15 cellular contexts compared by ENCODE assay signal in genomic region chr14:101253948-101254347, GRCh38.
A peak's percentile ranks its signal among the peaks of the same experiment; 100 is the strongest.
DNase-seq lines count a peak whose midpoint lies in the region; ATAC-seq and TF ChIP-seq lines count a peak whose summit lies in the region.
"Had no signal": no experiment of that assay in that cellular context is flagged by ENCODE, and none has a peak within 500 bp of the region (broad histone marks: within the 10 kb centered on the region; RNA-seq: fewer than 3 reads in every experiment).

No MANE protein-coding gene starts in this region.

- ATAC-seq in activated T-cell treated with anti-CD3 and anti-CD28 coated beads, Interleukin-2, amount 50 U/mL, for 4 hours = no peak
- ATAC-seq: A549; CD8-positive, alpha-beta T cell; GM23338 had no signal

- H3K4me3 Mint-ChIP-seq in activated T-cell treated with anti-CD3 and anti-CD28 coated beads, Interleukin-2, amount 50 U/mL, for 4 hours = no peak overlapping the region
- H3K4me3 Mint-ChIP-seq: CD14-positive monocyte; CD8-positive, alpha-beta T cell; GM23338; H9 had no signal

- 87 to 91% methylated on average over 5 of the region's 5 CpGs for WGBS in testis, 2 donors

- H3K27ac ChIP-seq in testis = peak overlapping the region; percentile 19 to 83
- H3K27ac ChIP-seq: A549 had no signal

- no peaks in the 10 kb centered on the region for H3K9me3 ChIP-seq in testis
- H3K9me3 ChIP-seq: A549 had no signal

- intact Hi-C loops in testis (cut with DNase I; ENCODE audit: low total_unique reads) = no loop called here

- H3K4me1 Mint-ChIP-seq in activated T-cell treated with anti-CD3 and anti-CD28 coated beads, Interleukin-2, amount 50 U/mL, for 4 hours (ENCODE audit: low read depth) = no peaks in the 10 kb centered on the region
- H3K4me1 Mint-ChIP-seq: CD14-positive monocyte, GM23338 had no signal

- H3K36me3 Mint-ChIP-seq in activated T-cell treated with anti-CD3 and anti-CD28 coated beads, Interleukin-2, amount 50 U/mL, for 4 hours (ENCODE audit: insufficient read depth) = no peaks in the 10 kb centered on the region
- H3K36me3 Mint-ChIP-seq: CD14-positive monocyte; CD8-positive, alpha-beta T cell had no signal

- TF ChIP-seq POLR2A in testis (IDR thresholded peaks at IDR 0.05) = no peak

- H3K4me1 ChIP-seq in testis = peaks cover 17% of the 10 kb centered on the region
- H3K4me1 ChIP-seq: A549 had no signal

- H3K4me3 ChIP-seq in H7 (ENCODE audit: insufficient read depth, low read depth, low read length) (no peak overlapping the region), testis (no peak overlapping the region)
- H3K4me3 ChIP-seq: A549, GM23338 had no signal

- H3K27me3 Mint-ChIP-seq in activated T-cell treated with anti-CD3 and anti-CD28 coated beads, Interleukin-2, amount 50 U/mL, for 4 hours (ENCODE audit: low read depth) = peaks cover 12% of the 10 kb centered on the region

- H3K9me3 Mint-ChIP-seq in activated T-cell treated with anti-CD3 and anti-CD28 coated beads, Interleukin-2, amount 50 U/mL, for 4 hours = no peaks in the 10 kb centered on the region
- H3K9me3 Mint-ChIP-seq: CD8-positive, alpha-beta T cell; GM23338; H9 had no signal

- no peak for TF ChIP-seq CTCF in testis (IDR thresholded peaks at IDR 0.05)

- DNase-seq in Daoy (ENCODE audit: low read depth) = peak; percentile 1
- DNase-seq in H7 = peak; percentile 8
- DNase-seq in mucosa of gallbladder (ENCODE audit: low spot score) = peak; percentile 7
- DNase-seq in testis = no peak
- no peak for DNase-seq in activated T-cell treated with anti-CD3 and anti-CD28 coated beads, Interleukin-2, amount 50 U/mL, for 4 hours
- DNase-seq in amniotic stem cell (lab: John Stamatoyannopoulos, UW) = no peak
- DNase-seq: CD8-positive, alpha-beta T cell; COR-L47; DMS153; DMS79 treated with DMSO at 0.1 percent for 48 hours; GF-D8; H9 had no signal

- H3K36me3 ChIP-seq in H7 (replicated peaks; ENCODE audit: control insufficient read depth, insufficient read depth, low read length) = no peaks in the 10 kb centered on the region
- no peaks in the 10 kb centered on the region for H3K36me3 ChIP-seq in testis (ENCODE audit: low read depth, missing control alignments)

- no peaks in the 10 kb centered on the region for H3K27me3 ChIP-seq in H7 (ENCODE audit: control insufficient read depth, insufficient read depth, low read length)
- no peaks in the 10 kb centered on the region for H3K27me3 ChIP-seq in testis

Comparison
In these comparisons a context has a peak if more than half of its experiments do, and no peak if none do; other contexts are left out.
1. DNase-seq: peak in Daoy (single experiment), H7 (single experiment) and mucosa of gallbladder (single experiment); none in testis (single experiment), activated T-cell treated with anti-CD3 and anti-CD28 coated beads, Interleukin-2, amount 50 U/mL, for 4 hours (single experiment) and amniotic stem cell (single experiment).